ENCODE assay signal across 8 cellular contexts in the genomic region with DNA sequence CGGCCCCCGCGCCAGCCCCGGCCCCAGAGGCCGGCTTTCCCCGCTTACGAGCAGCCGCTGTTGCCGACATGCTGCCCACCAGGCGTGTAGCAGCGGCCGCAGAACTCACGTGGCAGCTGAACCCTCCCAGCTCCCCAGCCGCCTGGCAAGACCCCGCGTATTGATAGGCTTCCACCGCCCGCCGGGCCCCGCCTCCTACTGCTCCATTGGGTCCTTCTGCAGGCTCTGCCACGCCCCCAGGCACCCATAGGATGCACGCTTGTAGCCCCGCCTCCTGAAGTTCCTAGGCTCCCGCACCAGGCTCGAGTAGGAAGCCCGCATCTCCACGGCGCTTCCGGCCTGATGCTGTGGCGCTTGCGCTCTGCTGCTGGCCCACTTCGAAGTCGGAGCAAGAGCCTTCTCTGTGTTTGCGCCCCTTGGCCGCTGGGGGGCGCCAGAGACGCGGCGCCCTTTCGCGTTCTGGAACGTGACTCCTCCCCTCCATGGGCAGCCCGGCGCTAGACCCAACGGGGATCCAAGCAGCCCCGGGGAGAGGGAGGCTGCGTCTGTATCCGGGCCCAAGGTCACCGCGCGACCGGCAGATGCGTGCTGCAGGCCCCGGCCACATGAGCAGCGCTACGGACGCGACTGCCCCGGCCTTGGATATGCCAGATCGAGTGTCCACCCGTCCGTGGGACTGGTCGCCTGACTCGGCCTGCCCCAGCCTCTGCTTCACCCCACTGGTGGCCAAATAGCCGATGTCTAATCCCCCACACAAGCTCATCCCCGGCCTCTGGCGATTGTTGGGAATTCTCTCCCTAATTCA. TPM values are rescaled to one million over a fixed set of nuclear protein-coding genes. Genes with fewer than 3 reads are reported as not detected.
DNase-seq lines count a peak whose midpoint lies in the region; ATAC-seq and TF ChIP-seq lines count a peak whose summit lies in the region.

Gene PARP3, plus strand, starts transcription at position 566 of the 805 bp plus-strand sequence. CDS start 993 bp downstream, outside the sequence.
A gene with protein sequence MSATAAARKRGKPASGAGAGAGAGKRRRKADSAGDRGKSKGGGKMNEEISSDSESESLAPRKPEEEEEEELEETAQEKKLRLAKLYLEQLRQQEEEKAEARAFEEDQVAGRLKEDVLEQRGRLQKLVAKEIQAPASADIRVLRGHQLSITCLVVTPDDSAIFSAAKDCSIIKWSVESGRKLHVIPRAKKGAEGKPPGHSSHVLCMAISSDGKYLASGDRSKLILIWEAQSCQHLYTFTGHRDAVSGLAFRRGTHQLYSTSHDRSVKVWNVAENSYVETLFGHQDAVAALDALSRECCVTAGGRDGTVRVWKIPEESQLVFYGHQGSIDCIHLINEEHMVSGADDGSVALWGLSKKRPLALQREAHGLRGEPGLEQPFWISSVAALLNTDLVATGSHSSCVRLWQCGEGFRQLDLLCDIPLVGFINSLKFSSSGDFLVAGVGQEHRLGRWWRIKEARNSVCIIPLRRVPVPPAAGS (minus strand): TSS at position 107 of the 805 bp plus-strand sequence. CDS start 37 bp downstream, at position 70.

- ATAC-seq in HG02938 (IDR thresholded peaks at IDR 0.05; ENCODE audit: unreplicated experiment) (peak; percentile 86), right cardiac atrium (peak; percentile 95 to 96), aorta (ENCODE audit: low FRiP score) (peak; percentile 96)

- peaks cover 14 to 23% of the 10 kb centered on the region in 2 donors for H3K4me1 ChIP-seq in ascending aorta
- H3K4me1 ChIP-seq in right cardiac atrium (ENCODE audit: control insufficient read depth, insufficient read depth, low read length) = peaks cover 2% of the 10 kb centered on the region
- no peaks in the 10 kb centered on the region for H3K4me1 ChIP-seq in aorta (ENCODE audit: control insufficient read depth in 1 of 2, insufficient read depth in 2 of 2, low read length in 2 of 2)

- intact Hi-C loops in T-helper 2 cell treated with Interferon-gamma antibody and Interleukin-4, amounts not matched to agents 100 ng/mL and 5 ng/mL, for 36 hours (cut with micrococcal nuclease) = loop anchor here (1.0 to 10.0 kb wide), 11 partner anchors 32 to 1327 kb away; partner anchors contain the start of genes ABHD14B, ACY1, ALAS1 and CISH
- intact Hi-C loops in ascending aorta (cut with DNase I) (loop anchor here (1.0 to 10.0 kb wide), 6 partner anchors 25 to 763 kb away; partner anchors contain the start of genes ABHD14B, DUSP7, GLT8D1 and MANF), right cardiac atrium (cut with DNase I) (loop anchor here in 1 of 4 donors (2.0 kb wide), 1 partner anchor 33 kb away; the partner anchor contains the start of genes ABHD14A and ABHD14B), aorta (cut with DNase I) (loop anchor here in 1 of 2 donors (1.0 kb wide), 1 partner anchor 32 kb away; the partner anchor contains the start of gene ABHD14B)

- H3K4me3 ChIP-seq in ascending aorta = peak within 1 kb of the TSS; percentile 77 to 91
- peak within 1 kb of the TSS; percentile 62 for H3K4me3 ChIP-seq in right cardiac atrium (ENCODE audit: low read length)
- peak within 1 kb of the TSS; percentile 64 to 72 for H3K4me3 ChIP-seq in aorta (ENCODE audit: low read length in 2 of 2)

- H3K9me3 ChIP-seq in ascending aorta (no peaks in the 10 kb centered on the region), right cardiac atrium (ENCODE audit: control insufficient read depth, low read length) (no peaks in the 10 kb centered on the region), aorta (ENCODE audit: control insufficient read depth, low read length) (no peaks in the 10 kb centered on the region)

- H3K27me3 ChIP-seq in ascending aorta (no peaks in the 10 kb centered on the region), right cardiac atrium (ENCODE audit: control insufficient read depth, insufficient read depth) (no peaks in the 10 kb centered on the region), aorta (ENCODE audit: control insufficient read depth in 1 of 2, insufficient read depth in 2 of 2, low read length in 1 of 2) (no peaks in the 10 kb centered on the region)

- peak within 1 kb of the TSS; percentile 97 to 98 for H3K27ac ChIP-seq in ascending aorta
- peak within 1 kb of the TSS; percentile 95 for H3K27ac ChIP-seq in right cardiac atrium (ENCODE audit: low read length)
- peak within 1 kb of the TSS; percentile 83 to 94 for H3K27ac ChIP-seq in aorta (ENCODE audit: low read depth in 1 of 2, low read length in 2 of 2)

- peak; percentile 99 for TF ChIP-seq CTCF in ascending aorta (IDR thresholded peaks at IDR 0.05)

- peak; percentile 77 for TF ChIP-seq POLR2A in GM15510 (IDR thresholded peaks at IDR 0.05; ENCODE audit: borderline replicate concordance, extremely low read depth, insufficient read length)

- DNase-seq in NCI-H187 (lab: John Stamatoyannopoulos, UW) = peak; percentile 96 to 99
- peak; percentile 100 for DNase-seq in ascending aorta (ENCODE audit: low spot score in 2 of 2)
- peak; percentile 100 for DNase-seq in right cardiac atrium
- peak; percentile 100 for DNase-seq in putamen (ENCODE audit: low spot score)
- peak; percentile 100 for DNase-seq in aorta

- peaks cover 6 to 20% of the 10 kb centered on the region in 2 donors for H3K36me3 ChIP-seq in ascending aorta
- H3K36me3 ChIP-seq in aorta (ENCODE audit: control insufficient read depth in 1 of 2, insufficient read depth in 2 of 2, low read length in 1 of 2) = peaks cover 0 to under 1% of the 10 kb centered on the region in 2 donors

- WGBS in right cardiac atrium = 1% methylated on average over 67 of the region's 67 CpGs
- 1% methylated on average over 67 of the region's 67 CpGs for WGBS in aorta, 2 donors

RNA-seq across cellular contexts. Expression of gene PARP3, which starts in this region (rescaled TPM):
- total RNA-seq in T-helper 2 cell treated with Interferon-gamma antibody and Interleukin-4, amounts not matched to agents 100 ng/mL and 5 ng/mL, for 36 hours = 11.8 and 14.0 TPM in 2 replicates
- 29.5 TPM for total RNA-seq in ascending aorta
- total RNA-seq in right cardiac atrium = 10 to 100 TPM; 11.6 to 17.4 (median 12.7) TPM
- polyA plus RNA-seq in right cardiac atrium = 10.3 TPM
- 10 to 100 TPM; 11.6 to 18.1 TPM for total RNA-seq in aorta
- 10 to 100 TPM; 11.0 to 35.0 TPM for polyA plus RNA-seq in aorta

RNA-seq across cellular contexts. Expression of the second gene that starts in this region (rescaled TPM):
- 36.8 and 38.2 TPM in 2 replicates for total RNA-seq in T-helper 2 cell treated with Interferon-gamma antibody and Interleukin-4, amounts not matched to agents 100 ng/mL and 5 ng/mL, for 36 hours
- total RNA-seq in ascending aorta (15.4 TPM), right cardiac atrium (10 to 100 TPM in 1 of 4 donors, 1 to 10 TPM in 3; 7.0 to 13.9 (median 9.1) TPM), aorta (10 to 100 TPM in 1 of 2 donors, 1 to 10 TPM in 1; 9.3 to 11.4 TPM)
- polyA plus RNA-seq in right cardiac atrium (9.4 TPM), aorta (10 to 100 TPM in 1 of 2 donors, 1 to 10 TPM in 1; 5.0 to 11.0 TPM)

Comparison
In these comparisons a context has a peak if more than half of its experiments do, and no peak if none do; other contexts are left out.
1. Peak in every context shown above with its lines: DNase-seq, ATAC-seq, H3K4me3 ChIP-seq and H3K27ac ChIP-seq.